13 cellular contexts compared by ENCODE assay signal in genomic region chr3:177830411-177830849, GRCh38.
DNase-seq lines count a peak whose midpoint lies in the region; ATAC-seq and TF ChIP-seq lines count a peak whose summit lies in the region.
"Had no signal": no experiment of that assay in that cellular context is flagged by ENCODE, and none has a peak within 500 bp of the region (broad histone marks: within the 10 kb centered on the region; RNA-seq: fewer than 3 reads in every experiment).

No MANE protein-coding gene starts in this region.

- peaks cover 11% of the 10 kb centered on the region for H3K4me1 Mint-ChIP-seq in stimulated activated naive CD8-positive, alpha-beta T cell treated with anti-CD3 and anti-CD28 coated beads, Interleukin-15, Interleukin-2, amounts not matched to agents 100 ng/mL and 50 ng/mL, for 24 hours (ENCODE audit: low read depth)
- peaks cover 0 to 7% (median 2%) of the 10 kb centered on the region in 3 donors for H3K4me1 Mint-ChIP-seq in CD8-positive, alpha-beta memory T cell
- H3K4me1 Mint-ChIP-seq: B cell had no signal

- no peak overlapping the region for H3K4me3 Mint-ChIP-seq in stimulated activated naive CD8-positive, alpha-beta T cell treated with anti-CD3 and anti-CD28 coated beads, Interleukin-15, Interleukin-2, amounts not matched to agents 100 ng/mL and 50 ng/mL, for 24 hours
- H3K4me3 Mint-ChIP-seq in CD8-positive, alpha-beta memory T cell, result no peak overlapping the region
- H3K4me3 Mint-ChIP-seq: activated CD4-positive, alpha-beta memory T cell treated with anti-CD3 and anti-CD28 coated beads for 36 hours; B cell; naive thymus-derived CD8-positive, alpha-beta T cell had no signal

- no peaks in the 10 kb centered on the region for H3K9me3 Mint-ChIP-seq in stimulated activated naive CD8-positive, alpha-beta T cell treated with anti-CD3 and anti-CD28 coated beads, Interleukin-15, Interleukin-2, amounts not matched to agents 100 ng/mL and 50 ng/mL, for 24 hours
- no peaks in the 10 kb centered on the region for H3K9me3 Mint-ChIP-seq in CD8-positive, alpha-beta memory T cell
- H3K9me3 Mint-ChIP-seq: activated CD4-positive, alpha-beta memory T cell treated with anti-CD3 and anti-CD28 coated beads for 36 hours; naive thymus-derived CD8-positive, alpha-beta T cell had no signal

- DNase-seq in stimulated activated naive CD8-positive, alpha-beta T cell treated with anti-CD3 and anti-CD28 coated beads, Interleukin-15, Interleukin-2, amounts not matched to agents 100 U/mL and 50 U/mL, for 24 hours, result no peak
- DNase-seq in astrocyte of the spinal cord (ENCODE audit: low read depth, low spot score), result peak; percentile 78
- DNase-seq in right lobe of liver, result no peak
- DNase-seq in brain microvascular endothelial cell, result no peak
- no peak for DNase-seq in 8988T
- DNase-seq in CD8-positive, alpha-beta memory T cell, result no peak
- DNase-seq: activated CD4-positive, alpha-beta memory T cell treated with anti-CD3 and anti-CD28 coated beads for 36 hours; naive thymus-derived CD8-positive, alpha-beta T cell; OCI-M1; stimulated activated CD8-positive, alpha-beta memory T cell treated with anti-CD3 and anti-CD28 coated beads, Interleukin-4, amount 100 ng/mL, for 48 hours had no signal

- 18% methylated on average over 3 of the region's 3 CpGs for WGBS in right lobe of liver (ENCODE audit: insufficient coverage, low coverage, low lambda C conversion rate, missing lambda C conversion rate)

- H3K4me3 ChIP-seq in astrocyte of the spinal cord (ENCODE audit: low read depth, low read length) (no peak overlapping the region), right lobe of liver (no peak overlapping the region), brain microvascular endothelial cell (ENCODE audit: low read depth, low read length) (no peak overlapping the region)
- no peak overlapping the region for H3K4me3 ChIP-seq in CD8-positive, alpha-beta memory T cell (ENCODE audit: low read length)

- H3K27ac Mint-ChIP-seq in stimulated activated naive CD8-positive, alpha-beta T cell treated with anti-CD3 and anti-CD28 coated beads, Interleukin-15, Interleukin-2, amounts not matched to agents 100 ng/mL and 50 ng/mL, for 24 hours, result peak overlapping the region; percentile 42
- H3K27ac Mint-ChIP-seq in CD8-positive, alpha-beta memory T cell, result no peak overlapping the region
- H3K27ac Mint-ChIP-seq: activated CD4-positive, alpha-beta memory T cell treated with anti-CD3 and anti-CD28 coated beads for 36 hours; B cell had no signal

- H3K27ac ChIP-seq in right lobe of liver (no peak overlapping the region), brain microvascular endothelial cell (no peak overlapping the region)
- H3K27ac ChIP-seq in CD8-positive, alpha-beta memory T cell (ENCODE audit: low read depth, low read length), result no peak overlapping the region

- H3K4me1 ChIP-seq in right lobe of liver, result peaks cover 0 to 32% (median 10%) of the 10 kb centered on the region in 4 donors
- H3K4me1 ChIP-seq in CD8-positive, alpha-beta memory T cell (ENCODE audit: insufficient read depth, low read length), result no peaks in the 10 kb centered on the region

- no peak for TF ChIP-seq CTCF in astrocyte of the spinal cord (IDR thresholded peaks at IDR 0.05; ENCODE audit: low read depth, low read length)
- no peak for TF ChIP-seq CTCF in right lobe of liver (IDR thresholded peaks at IDR 0.05)
- TF ChIP-seq CTCF in brain microvascular endothelial cell (IDR thresholded peaks at IDR 0.05; ENCODE audit: low read depth, low read length, missing control alignments), result no peak

- in situ Hi-C loops in astrocyte of the spinal cord (cut with HindIII; ENCODE audit: low sequenced_read_pairs), result no loop called here
- in situ Hi-C loops in brain microvascular endothelial cell (cut with HindIII; ENCODE audit: low pct_ligation_motif_present, low sequenced_read_pairs), result no loop called here

- CTCF ChIA-PET in CD8-positive, alpha-beta memory T cell (lab: Charles Lee), result no interaction called here

- intact Hi-C loops in right lobe of liver (cut with DNase I), result no loop called here

- H3K27me3 Mint-ChIP-seq in stimulated activated naive CD8-positive, alpha-beta T cell treated with anti-CD3 and anti-CD28 coated beads, Interleukin-15, Interleukin-2, amounts not matched to agents 100 ng/mL and 50 ng/mL, for 24 hours, result no peaks in the 10 kb centered on the region
- H3K27me3 Mint-ChIP-seq in CD8-positive, alpha-beta memory T cell, result no peaks in the 10 kb centered on the region
- H3K27me3 Mint-ChIP-seq: activated CD4-positive, alpha-beta memory T cell treated with anti-CD3 and anti-CD28 coated beads for 36 hours; B cell; naive thymus-derived CD8-positive, alpha-beta T cell had no signal

- TF ChIP-seq POLR2A in right lobe of liver (IDR thresholded peaks at IDR 0.05), result no peak

- H3K9me3 ChIP-seq in right lobe of liver, result no peaks in the 10 kb centered on the region
- H3K9me3 ChIP-seq in CD8-positive, alpha-beta memory T cell (ENCODE audit: low read length), result no peaks in the 10 kb centered on the region

- ATAC-seq in stimulated activated naive CD8-positive, alpha-beta T cell treated with anti-CD3 and anti-CD28 coated beads, Interleukin-15, Interleukin-2, amounts not matched to agents 100 U/mL and 50 U/mL, for 24 hours, result no peak
- peak; percentile 35 to 58 (median 48) for ATAC-seq in right lobe of liver
- ATAC-seq in GM21576 (IDR thresholded peaks at IDR 0.05; ENCODE audit: unreplicated experiment), result no peak
- ATAC-seq: naive thymus-derived CD8-positive, alpha-beta T cell had no signal

- H3K36me3 ChIP-seq in right lobe of liver (no peaks in the 10 kb centered on the region), brain microvascular endothelial cell (replicated peaks) (no peaks in the 10 kb centered on the region)
- H3K36me3 ChIP-seq in CD8-positive, alpha-beta memory T cell (ENCODE audit: insufficient read depth, low read length), result no peaks in the 10 kb centered on the region

- POLR2A ChIA-PET in CD8-positive, alpha-beta memory T cell (lab: Charles Lee), result no interaction called here

- H3K36me3 Mint-ChIP-seq in stimulated activated naive CD8-positive, alpha-beta T cell treated with anti-CD3 and anti-CD28 coated beads, Interleukin-15, Interleukin-2, amounts not matched to agents 100 ng/mL and 50 ng/mL, for 24 hours (ENCODE audit: low read depth), result no peaks in the 10 kb centered on the region
- H3K36me3 Mint-ChIP-seq in CD8-positive, alpha-beta memory T cell, result no peaks in the 10 kb centered on the region
- H3K36me3 Mint-ChIP-seq: activated CD4-positive, alpha-beta memory T cell treated with anti-CD3 and anti-CD28 coated beads for 36 hours; naive thymus-derived CD8-positive, alpha-beta T cell had no signal

- no peaks in the 10 kb centered on the region for H3K27me3 ChIP-seq in right lobe of liver
- no peaks in the 10 kb centered on the region for H3K27me3 ChIP-seq in brain microvascular endothelial cell (replicated peaks)
- no peaks in the 10 kb centered on the region for H3K27me3 ChIP-seq in CD8-positive, alpha-beta memory T cell (ENCODE audit: insufficient read depth, low read length, poor library complexity, severe bottlenecking)

Comparison
In these comparisons a context has a peak if more than half of its experiments do, and no peak if none do; other contexts are left out.
1. ATAC-seq: peak in right lobe of liver (4 of 4); none in stimulated activated naive CD8-positive, alpha-beta T cell treated with anti-CD3 and anti-CD28 coated beads, Interleukin-15, Interleukin-2, amounts not matched to agents 100 U/mL and 50 U/mL, for 24 hours (single experiment) and GM21576 (single experiment).